In the genomic region with DNA sequence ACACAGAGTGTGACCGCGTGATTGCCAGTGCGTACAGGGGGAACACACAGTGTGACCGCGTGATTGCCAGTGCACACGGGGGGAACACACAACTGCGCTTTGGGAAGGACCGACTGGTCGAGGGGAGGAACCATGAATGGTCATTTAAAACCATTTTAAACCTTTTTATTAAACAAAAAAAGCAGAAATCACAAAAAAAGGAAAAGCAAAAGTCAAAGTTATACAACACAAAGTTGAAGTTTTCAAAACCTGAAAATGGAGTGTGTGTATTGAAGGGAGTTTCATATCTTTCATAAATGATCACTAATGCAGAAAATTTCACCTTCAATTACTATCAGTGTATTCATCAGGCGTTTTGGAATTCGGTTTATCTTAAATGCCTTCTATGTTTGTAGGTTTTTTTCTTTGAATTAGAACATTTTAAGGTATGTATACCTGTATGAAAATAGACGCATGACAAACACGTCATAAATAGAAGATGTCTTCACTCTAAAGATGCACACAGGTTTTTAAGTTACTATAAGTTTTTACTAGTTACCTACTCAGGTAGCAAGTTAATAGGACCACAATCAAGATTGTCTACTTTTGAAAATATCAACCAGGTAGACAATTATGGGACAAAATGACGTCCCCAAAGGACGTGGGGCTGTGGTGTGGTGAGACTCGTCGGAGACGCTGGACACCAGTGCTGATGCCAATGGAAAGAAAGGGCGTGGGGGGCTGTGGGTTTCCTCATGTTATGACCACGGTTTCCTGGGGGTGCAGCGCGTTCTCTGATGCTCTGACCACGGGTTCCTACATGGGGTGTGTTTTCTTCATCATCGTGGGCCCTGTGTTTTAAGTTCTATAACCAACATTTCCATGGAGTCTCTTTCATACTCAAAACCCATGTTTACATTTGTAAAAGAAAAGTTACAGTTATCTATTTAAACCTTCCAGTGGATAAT, we compare ENCODE assay signal across 12 cellular contexts.
DNase-seq lines count a peak whose midpoint lies in the region; ATAC-seq and TF ChIP-seq lines count a peak whose summit lies in the region.
"Had no signal": no experiment of that assay in that cellular context is flagged by ENCODE, and none has a peak within 500 bp of the region (broad histone marks: within the 10 kb centered on the region; RNA-seq: fewer than 3 reads in every experiment).

No MANE protein-coding gene starts in this region.

- no peak overlapping the region for H3K4me3 Mint-ChIP-seq in activated T-helper 1 cell treated with anti-CD3 and anti-CD28 coated beads, Interleukin-12 subunit alpha, Interleukin-12 subunit beta, Interleukin-2, Interleukin-4 antibody, amounts not matched to agents 30 ng/mL and 10 ng/mL and 1 ng/mL, durations not matched to agents 14 hours and 24 hours and 36 hours
- no peak overlapping the region for H3K4me3 Mint-ChIP-seq in glutamatergic neuron (ENCODE audit: unreplicated experiment)
- H3K4me3 Mint-ChIP-seq: natural killer cell treated with Interleukin-12 subunit alpha and Interleukin-12 subunit beta and Interleukin-15 and Interleukin-18, amount 100 ng/mL, for 72 hours had no signal

- H3K9me3 Mint-ChIP-seq in activated T-helper 1 cell treated with anti-CD3 and anti-CD28 coated beads, Interleukin-12 subunit alpha, Interleukin-12 subunit beta, Interleukin-2, Interleukin-4 antibody, amounts not matched to agents 30 ng/mL and 10 ng/mL and 1 ng/mL, durations not matched to agents 14 hours and 24 hours and 36 hours, result peaks cover 5% of the 10 kb centered on the region
- H3K9me3 Mint-ChIP-seq in glutamatergic neuron (ENCODE audit: unreplicated experiment), result peaks cover 4% of the 10 kb centered on the region
- H3K9me3 Mint-ChIP-seq: natural killer cell treated with Interleukin-12 subunit alpha and Interleukin-12 subunit beta and Interleukin-15 and Interleukin-18, amount 100 ng/mL, for 72 hours had no signal

- peak overlapping the region in 8 of 11 experiments; percentile 5 to 57 (median 36); a peak in 8 of 22 replicates for H3K27ac ChIP-seq in BLaER1 treated with 17β-estradiol and CSF1 and Interleukin-3, amounts not matched to agents 10 nM and 100 nM
- H3K27ac ChIP-seq: tibial nerve had no signal

- no peaks in the 10 kb centered on the region for H3K36me3 ChIP-seq in BLaER1 treated with 17β-estradiol and CSF1 and Interleukin-3, amounts not matched to agents 10 nM and 100 nM
- H3K36me3 ChIP-seq in HAP-1 (replicated peaks), result no peaks in the 10 kb centered on the region
- H3K36me3 ChIP-seq: tibial nerve had no signal

- H3K9ac ChIP-seq in BLaER1 treated with 17β-estradiol and CSF1 and Interleukin-3, amounts not matched to agents 10 nM and 100 nM, result no peak overlapping the region

- H3K4me3 ChIP-seq in BLaER1 treated with 17β-estradiol and CSF1 and Interleukin-3, amounts not matched to agents 10 nM and 100 nM, result no peak overlapping the region
- no peak overlapping the region for H3K4me3 ChIP-seq in HAP-1
- H3K4me3 ChIP-seq: tibial nerve had no signal

- H3K4me2 ChIP-seq in BLaER1 treated with 17β-estradiol and CSF1 and Interleukin-3, amounts not matched to agents 10 nM and 100 nM, result peak overlapping the region in 5 of 11 experiments; percentile 11 to 59 (median 46); a peak in 7 of 22 replicates

- H3K36me3 Mint-ChIP-seq in activated T-helper 1 cell treated with anti-CD3 and anti-CD28 coated beads, Interleukin-12 subunit alpha, Interleukin-12 subunit beta, Interleukin-2, Interleukin-4 antibody, amounts not matched to agents 30 ng/mL and 10 ng/mL and 1 ng/mL, durations not matched to agents 14 hours and 24 hours and 36 hours (ENCODE audit: low read depth), result no peaks in the 10 kb centered on the region
- H3K36me3 Mint-ChIP-seq in glutamatergic neuron (ENCODE audit: unreplicated experiment), result no peaks in the 10 kb centered on the region
- H3K36me3 Mint-ChIP-seq: natural killer cell treated with Interleukin-12 subunit alpha and Interleukin-12 subunit beta and Interleukin-15 and Interleukin-18, amount 100 ng/mL, for 72 hours had no signal

- H3K27me3 ChIP-seq in BLaER1 treated with 17β-estradiol and CSF1 and Interleukin-3, amounts not matched to agents 10 nM and 100 nM, result no peaks in the 10 kb centered on the region
- no peaks in the 10 kb centered on the region for H3K27me3 ChIP-seq in HAP-1 (ENCODE audit: low read depth)
- H3K27me3 ChIP-seq: tibial nerve had no signal

- H3K4me1 ChIP-seq in BLaER1 treated with 17β-estradiol and CSF1 and Interleukin-3, amounts not matched to agents 10 nM and 100 nM, result peaks cover 0 to 21% (median 15%) of the 10 kb centered on the region in 10 experiments
- no peaks in the 10 kb centered on the region for H3K4me1 ChIP-seq in HAP-1

- peaks cover 0 to 21% (median 19%) of the 10 kb centered on the region in 11 experiments; a peak in 21 of 22 replicates for H3K9me3 ChIP-seq in BLaER1 treated with 17β-estradiol and CSF1 and Interleukin-3, amounts not matched to agents 10 nM and 100 nM (replicated peaks in 1 of 11)
- H3K9me3 ChIP-seq in HAP-1, result no peaks in the 10 kb centered on the region
- H3K9me3 ChIP-seq: tibial nerve had no signal

- peaks cover 1% of the 10 kb centered on the region for H3K27me3 Mint-ChIP-seq in activated T-helper 1 cell treated with anti-CD3 and anti-CD28 coated beads, Interleukin-12 subunit alpha, Interleukin-12 subunit beta, Interleukin-2, Interleukin-4 antibody, amounts not matched to agents 30 ng/mL and 10 ng/mL and 1 ng/mL, durations not matched to agents 14 hours and 24 hours and 36 hours (ENCODE audit: insufficient read depth)
- H3K27me3 Mint-ChIP-seq in glutamatergic neuron (ENCODE audit: unreplicated experiment), result peaks cover 9% of the 10 kb centered on the region

- H3K4me1 Mint-ChIP-seq in activated T-helper 1 cell treated with anti-CD3 and anti-CD28 coated beads, Interleukin-12 subunit alpha, Interleukin-12 subunit beta, Interleukin-2, Interleukin-4 antibody, amounts not matched to agents 30 ng/mL and 10 ng/mL and 1 ng/mL, durations not matched to agents 14 hours and 24 hours and 36 hours (ENCODE audit: low read depth), result peaks cover 9% of the 10 kb centered on the region
- H3K4me1 Mint-ChIP-seq in glutamatergic neuron (ENCODE audit: low read depth, unreplicated experiment), result no peaks in the 10 kb centered on the region

- intact Hi-C loops in activated T-helper 1 cell treated with anti-CD3 and anti-CD28 coated beads, Interleukin-12 subunit alpha, Interleukin-12 subunit beta, Interleukin-2, Interleukin-4 antibody, amounts not matched to agents 30 ng/mL and 10 ng/mL and 1 ng/mL, durations not matched to agents 14 hours and 24 hours and 36 hours (cut with micrococcal nuclease), result loop anchor here (2.0 kb wide), 2 partner anchors 20 to 76 kb away; no protein-coding TSS in a partner anchor

- H3K27ac Mint-ChIP-seq in activated T-helper 1 cell treated with anti-CD3 and anti-CD28 coated beads, Interleukin-12 subunit alpha, Interleukin-12 subunit beta, Interleukin-2, Interleukin-4 antibody, amounts not matched to agents 30 ng/mL and 10 ng/mL and 1 ng/mL, durations not matched to agents 14 hours and 24 hours and 36 hours, result peak overlapping the region; percentile 40
- no peak overlapping the region for H3K27ac Mint-ChIP-seq in glutamatergic neuron (ENCODE audit: unreplicated experiment)
- H3K27ac Mint-ChIP-seq: natural killer cell treated with Interleukin-12 subunit alpha and Interleukin-12 subunit beta and Interleukin-15 and Interleukin-18, amount 100 ng/mL, for 72 hours had no signal

- H4K20me1 ChIP-seq in BLaER1 treated with 17β-estradiol and CSF1 and Interleukin-3, amounts not matched to agents 10 nM and 100 nM, result peaks cover 0 to 10% (median 0%) of the 10 kb centered on the region in 11 experiments; a peak in 1 of 22 replicates

- ATAC-seq in GM18511 (IDR thresholded peaks at IDR 0.05; ENCODE audit: unreplicated experiment), result no peak
- ATAC-seq: natural killer cell treated with Interleukin-12 subunit alpha and Interleukin-12 subunit beta and Interleukin-15 and Interleukin-18, amount 100 ng/mL, for 72 hours had no signal

- in situ Hi-C loops in KBM-7 (cut with MboI; ENCODE audit: low pct_unique_long_range_greater_than_20kb, low sequenced_read_pairs) (no loop called here), HAP-1 (cut with MboI; ENCODE audit: low sequenced_read_pairs) (no loop called here)

- no peak for TF ChIP-seq CTCF in glutamatergic neuron (IDR thresholded peaks at IDR 0.05; ENCODE audit: partially characterized antibody, unreplicated experiment)

- DNase-seq in KBM-7 (peak; percentile 46), mesenteric fat pad (ENCODE audit: low spot score) (peak; percentile 47), glutamatergic neuron (no peak), HAP-1 (ENCODE audit: low spot score in 2 of 2) (no peak), T-helper 9 cell (no peak)
- DNase-seq in activated T-helper 1 cell treated with anti-CD3 and anti-CD28 coated beads, Interleukin-12 subunit alpha, Interleukin-12 subunit beta, Interleukin-2, Interleukin-4 antibody, amounts not matched to agents 30 ng/mL and 10 ng/mL and 1 ng/mL, durations not matched to agents 14 hours and 24 hours and 36 hours (ENCODE audit: low spot score), result no peak
- DNase-seq: KG1, NCI-H510A treated with DMSO at 0.1 percent for 48 hours had no signal

Comparison
In these comparisons a context has a peak if more than half of its experiments do, and no peak if none do; other contexts are left out.
1. DNase-seq: peak in KBM-7 (single experiment) and mesenteric fat pad (single experiment); none in activated T-helper 1 cell treated with anti-CD3 and anti-CD28 coated beads, Interleukin-12 subunit alpha, Interleukin-12 subunit beta, Interleukin-2, Interleukin-4 antibody, amounts not matched to agents 30 ng/mL and 10 ng/mL and 1 ng/mL, durations not matched to agents 14 hours and 24 hours and 36 hours (single experiment), glutamatergic neuron (single experiment), HAP-1 (0 of 2) and T-helper 9 cell (single experiment).